23 cellular contexts compared by ENCODE assay signal in genomic region chr16:54318941-54319340, GRCh38. TPM values are rescaled to one million over a fixed set of nuclear protein-coding genes. Genes with fewer than 3 reads are reported as not detected.
DNase-seq lines count a peak whose midpoint lies in the region; ATAC-seq, FAIRE-seq and TF ChIP-seq lines count a peak whose summit lies in the region.
"Had no signal": no experiment of that assay in that cellular context is flagged by ENCODE, and none has a peak within 500 bp of the region (broad histone marks: within the 10 kb centered on the region; RNA-seq: fewer than 3 reads in every experiment).

No MANE protein-coding gene starts in this region.

- H3K9me3 ChIP-seq in sigmoid colon = no peaks in the 10 kb centered on the region
- H3K9me3 ChIP-seq in upper lobe of left lung = no peaks in the 10 kb centered on the region
- H3K9me3 ChIP-seq in mucosa of descending colon = no peaks in the 10 kb centered on the region
- H3K9me3 ChIP-seq: esophagus muscularis mucosa had no signal

- H3K36me3 ChIP-seq in sigmoid colon (no peaks in the 10 kb centered on the region), upper lobe of left lung (no peaks in the 10 kb centered on the region), mucosa of descending colon (ENCODE audit: low read depth) (no peaks in the 10 kb centered on the region)
- H3K36me3 ChIP-seq: cardiac muscle cell, esophagus muscularis mucosa had no signal

- TF ChIP-seq CTCF in sigmoid colon (IDR thresholded peaks at IDR 0.05) (no peak), upper lobe of left lung (IDR thresholded peaks at IDR 0.05) (no peak), mucosa of descending colon (IDR thresholded peaks at IDR 0.05) (no peak)

- H3K4me3 ChIP-seq in sigmoid colon (no peak overlapping the region), upper lobe of left lung (no peak overlapping the region), mucosa of descending colon (no peak overlapping the region)
- H3K4me3 ChIP-seq: cardiac muscle cell, esophagus muscularis mucosa, skin epidermis had no signal

- WGBS in sigmoid colon, 2 donors = 67 to 76% methylated on average over 1 of the region's 1 CpG
- WGBS in upper lobe of left lung, 2 donors = 83 to 90% methylated on average over 1 of the region's 1 CpG

- no peak for ATAC-seq in upper lobe of left lung (ENCODE audit: low FRiP score in 2 of 2)
- no peak for ATAC-seq in HG03025 (IDR thresholded peaks at IDR 0.05; ENCODE audit: low FRiP score, unreplicated experiment)
- no peak for ATAC-seq in mucosa of descending colon
- ATAC-seq: activated CD8-positive, alpha-beta memory T cell treated with anti-CD3 and anti-CD28 coated beads, Interleukin-2, amount 10 ng/mL, durations not matched to agents 7 days and 5 days; activated T-cell treated with anti-CD3 and anti-CD28 coated beads, Interleukin-2, amount 50 U/mL, for 72 hours; left colon had no signal

- intact Hi-C loops in sigmoid colon (cut with DNase I) = no loop called here
- intact Hi-C loops in mucosa of descending colon (cut with DNase I, micrococcal nuclease) = no loop called here

- no peak for FAIRE-seq in HTR-8/SVneo (lab: Jason Lieb, UNC)

- H3K27ac ChIP-seq in sigmoid colon (no peak overlapping the region), upper lobe of left lung (no peak overlapping the region)
- H3K27ac ChIP-seq: C4-2B, cardiac muscle cell, esophagus muscularis mucosa, skin epidermis had no signal

- TF ChIP-seq POLR2A in sigmoid colon (IDR thresholded peaks at IDR 0.05) (no peak), upper lobe of left lung (IDR thresholded peaks at IDR 0.05) (no peak)

- no peaks in the 10 kb centered on the region for H3K27me3 ChIP-seq in sigmoid colon
- no peaks in the 10 kb centered on the region for H3K27me3 ChIP-seq in upper lobe of left lung
- H3K27me3 ChIP-seq: cardiac muscle cell, esophagus muscularis mucosa had no signal

- DNase-seq in EL = peak; percentile 14
- DNase-seq in RPMI7951 (ENCODE audit: low read depth) = peak; percentile 86
- DNase-seq in fibroblast of peridontal ligament (ENCODE audit: extremely low read depth) = peak; percentile 55
- DNase-seq in sigmoid colon = peak; percentile 22
- DNase-seq in upper lobe of left lung = no peak
- DNase-seq in HTR-8/SVneo (ENCODE audit: insufficient read length, low spot score) = no peak
- no peak for DNase-seq in mucosa of descending colon
- DNase-seq: activated CD4-positive, alpha-beta T cell treated with anti-CD3 and anti-CD28 coated beads, Interleukin-2, amount 10 ng/mL, durations not matched to agents 7 days and 5 days; activated CD8-positive, alpha-beta memory T cell treated with anti-CD3 and anti-CD28 coated beads, Interleukin-2, amount 10 ng/mL, durations not matched to agents 7 days and 5 days; activated naive CD4-positive, alpha-beta T cell treated with Interleukin-2 at 50 U/mL for 16 hours; activated T-cell treated with anti-CD3 and anti-CD28 coated beads, Interleukin-2, amount 50 U/mL, for 72 hours; endodermal cell; left colon; NCI-H1092; NCI-H187 treated with DMSO at 0.1 percent for 48 hours; NCI-H69; stimulated activated CD4-positive, alpha-beta T cell treated with anti-CD3 and anti-CD28 coated beads, Interleukin-1b, Interleukin-23, amount 100 ng/mL, for 48 hours; substantia nigra had no signal

- H3K4me1 ChIP-seq in sigmoid colon (no peaks in the 10 kb centered on the region), upper lobe of left lung (no peaks in the 10 kb centered on the region), mucosa of descending colon (ENCODE audit: low read depth) (no peaks in the 10 kb centered on the region)
- H3K4me1 ChIP-seq: esophagus muscularis mucosa had no signal

- no peak for TF ChIP-seq EP300 in sigmoid colon (IDR thresholded peaks at IDR 0.05)
- TF ChIP-seq EP300 in upper lobe of left lung (IDR thresholded peaks at IDR 0.05) = no peak

RNA-seq across cellular contexts. Expression of gene IRX3, which starts 32.4 kb away (rescaled TPM):
- total RNA-seq in RPMI7951 (2014; rRNA removed; shearing (Covaris generic)) = 7.7 and 15.1 TPM in 2 replicates
- total RNA-seq in sigmoid colon (under 1 TPM in 2 of 4 donors, not detected in 2; 0.27 to 0.33 TPM), upper lobe of left lung (100 to 1,000 TPM in 2 of 6 donors, 10 to 100 TPM in 4; 50.9 to 157 (median 61.3) TPM), mucosa of descending colon (under 1 TPM in 1 of 3 donors, not detected in 2; 0.44 TPM)
- polyA plus RNA-seq in sigmoid colon = under 1 TPM in 1 of 3 donors, not detected in 2; 0.10 TPM
- total RNA-seq: activated CD4-positive, alpha-beta T cell treated with anti-CD3 and anti-CD28 coated beads, Interleukin-2, amount 10 ng/mL, durations not matched to agents 7 days and 5 days had no signal

Comparison
In these comparisons a context has a peak if more than half of its experiments do, and no peak if none do; other contexts are left out.
1. DNase-seq: peak in EL (single experiment), RPMI7951 (single experiment), fibroblast of peridontal ligament (single experiment) and sigmoid colon (single experiment); none in upper lobe of left lung (0 of 2), HTR-8/SVneo (single experiment) and mucosa of descending colon (0 of 3).